In the genomic region with DNA sequence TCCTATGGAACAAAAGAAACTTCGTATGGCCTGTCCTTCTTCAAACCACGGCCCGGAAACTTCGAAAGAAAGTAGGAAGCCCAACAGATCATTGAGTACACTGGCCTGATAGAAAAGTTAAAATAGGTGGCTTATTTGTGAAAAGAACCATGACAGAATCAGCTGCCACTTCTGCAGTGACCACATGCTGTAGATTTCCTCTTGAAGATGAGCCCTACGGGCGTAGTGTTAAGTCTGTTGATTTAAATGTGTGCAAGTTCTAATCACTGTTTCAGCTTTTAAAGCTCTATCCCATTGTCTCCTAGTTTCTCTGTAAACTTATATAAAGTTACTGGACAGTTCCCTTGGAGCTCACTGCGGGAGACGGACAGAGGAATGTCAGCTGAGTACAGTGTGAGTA, we compare ENCODE assay signal across 32 cellular contexts. TPM values are rescaled to one million over a fixed set of nuclear protein-coding genes. Genes with fewer than 3 reads are reported as not detected.
"Had no signal": no experiment of that assay in that cellular context is flagged by ENCODE, and none has a peak within 500 bp of the region (broad histone marks: within the 10 kb centered on the region; RNA-seq: fewer than 3 reads in every experiment).

No MANE protein-coding gene starts in this region.

- DNase-seq: activated B cell treated with CpG ODN at 0.5 μM for 24 hours; activated CD4-positive, alpha-beta T cell treated with anti-CD3 and anti-CD28 coated beads for 48 hours; activated CD4-positive, alpha-beta T cell treated with anti-CD3 and anti-CD28 coated beads, Interleukin-2, amount 50 U/mL, for 1 hour; activated CD4-positive, alpha-beta T cell treated with anti-CD3 and anti-CD28 coated beads, Interleukin-2, amount 50 U/mL, for 48 hours; activated CD8-positive, alpha-beta memory T cell treated with anti-CD3 and anti-CD28 coated beads for 24 hours; activated CD8-positive, alpha-beta T cell treated with anti-CD3 and anti-CD28 coated beads for 36 hours; activated effector memory CD4-positive, alpha-beta T cell treated with Interleukin-2 at 50 U/mL for 16 hours; activated gamma-delta T cell treated with Interleukin-2 at 50 U/mL for 16 hours; activated naive CD4-positive, alpha-beta T cell treated with anti-CD3 and anti-CD28 coated beads, Interleukin-2, amount 50 U/mL, for 16 hours; activated naive CD4-positive, alpha-beta T cell treated with Interleukin-2 at 50 U/mL for 16 hours; activated T-cell treated with anti-CD3 and anti-CD28 coated beads, Interleukin-2, amount 50 U/mL, for 4 hours; amniotic stem cell; anterior cingulate cortex; brain microvascular endothelial cell; caudate nucleus; cortex of kidney; dermis blood vessel endothelial cell; effector CD4-positive, alpha-beta T cell; effector memory CD8-positive, alpha-beta T cell; erythroblast; foreskin keratinocyte; head of caudate nucleus; T-helper 1 cell; T-helper 17 cell; T1000; WERI-Rb-1 had no signal

- H3K9me3 Mint-ChIP-seq: activated B cell treated with CpG ODN at 0.5 μM for 24 hours; activated CD8-positive, alpha-beta T cell treated with anti-CD3 and anti-CD28 coated beads for 36 hours; activated T-cell treated with anti-CD3 and anti-CD28 coated beads, Interleukin-2, amount 50 U/mL, for 4 hours; activated T-helper 17 cell treated with anti-CD3 and anti-CD28 coated beads, Interleukin-2, amount 50 U/mL, for 72 hours; effector memory CD8-positive, alpha-beta T cell; T-helper 2 cell treated with Interferon-gamma antibody and Interleukin-4, amounts not matched to agents 5 μg/mL and 100 μg/mL, for 36 hours had no signal

- H3K4me1 ChIP-seq: esophagus muscularis mucosa, foreskin keratinocyte, gastroesophageal sphincter had no signal

- H3K27me3 ChIP-seq: brain microvascular endothelial cell, esophagus muscularis mucosa, foreskin keratinocyte, gastroesophageal sphincter had no signal

- H3K4me3 Mint-ChIP-seq: activated B cell treated with CpG ODN at 0.5 μM for 24 hours; activated CD8-positive, alpha-beta T cell treated with anti-CD3 and anti-CD28 coated beads for 36 hours; activated naive CD8-positive, alpha-beta T cell; activated T-cell treated with anti-CD3 and anti-CD28 coated beads, Interleukin-2, amount 50 U/mL, for 4 hours; activated T-helper 17 cell treated with anti-CD3 and anti-CD28 coated beads, Interleukin-2, amount 50 U/mL, for 72 hours; effector memory CD8-positive, alpha-beta T cell; T-helper 17 cell; T-helper 2 cell treated with Interferon-gamma antibody and Interleukin-4, amounts not matched to agents 5 μg/mL and 100 μg/mL, for 36 hours had no signal

- H3K4me1 Mint-ChIP-seq: activated B cell treated with CpG ODN at 0.5 μM for 24 hours; activated T-helper 17 cell treated with anti-CD3 and anti-CD28 coated beads, Interleukin-2, amount 50 U/mL, for 72 hours had no signal

- H3K4me3 ChIP-seq: esophagus muscularis mucosa, gastroesophageal sphincter had no signal

- H3K9me3 ChIP-seq: esophagus muscularis mucosa, gastroesophageal sphincter had no signal

- ATAC-seq: activated CD4-positive, CD25-positive, alpha-beta regulatory T cell treated with anti-CD3 and anti-CD28 coated beads, Interleukin-2, amount 50 U/mL, for 24 hours; activated CD8-positive, alpha-beta T cell treated with anti-CD3 and anti-CD28 coated beads for 36 hours; activated T-cell treated with anti-CD3 and anti-CD28 coated beads, Interleukin-2, amount 50 U/mL, for 4 hours; activated T-helper 17 cell treated with anti-CD3 and anti-CD28 coated beads, Interleukin-2, amount 50 U/mL, for 72 hours; effector memory CD8-positive, alpha-beta T cell; foreskin keratinocyte; gastroesophageal sphincter; T-helper 17 cell had no signal

- H3K27me3 Mint-ChIP-seq: activated B cell treated with CpG ODN at 0.5 μM for 24 hours; activated CD8-positive, alpha-beta T cell treated with anti-CD3 and anti-CD28 coated beads for 36 hours; activated naive CD8-positive, alpha-beta T cell; activated T-helper 17 cell treated with anti-CD3 and anti-CD28 coated beads, Interleukin-2, amount 50 U/mL, for 72 hours; effector memory CD8-positive, alpha-beta T cell; T-helper 17 cell had no signal

- H3K27ac ChIP-seq: brain microvascular endothelial cell, esophagus muscularis mucosa, foreskin keratinocyte, gastroesophageal sphincter, WERI-Rb-1 had no signal

- H3K27ac Mint-ChIP-seq: activated B cell treated with CpG ODN at 0.5 μM for 24 hours; activated CD8-positive, alpha-beta T cell treated with anti-CD3 and anti-CD28 coated beads for 36 hours; activated naive CD8-positive, alpha-beta T cell; activated T-helper 17 cell treated with anti-CD3 and anti-CD28 coated beads, Interleukin-2, amount 50 U/mL, for 72 hours; effector memory CD8-positive, alpha-beta T cell; T-helper 17 cell; T-helper 2 cell treated with Interferon-gamma antibody and Interleukin-4, amounts not matched to agents 5 μg/mL and 100 μg/mL, for 36 hours had no signal

RNA-seq across cellular contexts. Expression of gene PNPLA3, which starts 49.3 kb away (rescaled TPM):
- total RNA-seq: gastroesophageal sphincter, T-helper 17 cell had no signal
